Comparison of ENCODE assay signal across 14 cellular contexts in the genomic region with DNA sequence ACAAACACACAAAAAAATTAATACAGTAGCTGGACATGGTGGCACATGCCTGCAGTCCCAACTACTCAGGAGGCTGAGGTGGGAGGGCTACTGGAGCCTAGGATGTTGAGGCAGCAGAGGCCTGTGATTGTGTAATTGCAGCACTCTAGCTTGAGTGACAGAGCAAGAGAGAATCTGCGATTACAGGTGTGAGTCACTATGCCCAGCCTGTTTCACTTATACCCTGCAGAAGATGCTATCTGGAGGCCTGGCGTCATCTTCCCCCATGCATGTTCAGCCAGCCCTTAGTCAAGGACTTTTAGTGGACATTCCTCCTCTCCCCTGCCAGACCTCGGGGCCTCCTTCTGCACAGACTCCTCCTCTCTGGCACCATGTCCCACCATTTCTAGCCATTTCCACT.
DNase-seq lines count a peak whose midpoint lies in the region; ATAC-seq and TF ChIP-seq lines count a peak whose summit lies in the region.
"Had no signal": no experiment of that assay in that cellular context is flagged by ENCODE, and none has a peak within 500 bp of the region (broad histone marks: within the 10 kb centered on the region; RNA-seq: fewer than 3 reads in every experiment).

No MANE protein-coding gene starts in this region.

- CTCF ChIA-PET in RWPE1 (lab: Yijun Ruan, JAX) = interaction anchor here (0.6 to 0.9 kb wide), 2 partner anchors 11 to 389 kb away, joined by 3 read pairs; no protein-coding TSS in a partner anchor

- in situ Hi-C loops in ACHN (cut with HindIII; ENCODE audit: low pct_ligation_motif_present, low pct_unique_long_range_greater_than_20kb, low sequenced_read_pairs) = no loop called here

- H3K4me3 ChIP-seq in foreskin fibroblast (ENCODE audit: low read depth in 1 of 2, low read length in 2 of 2) = no peak overlapping the region
- H3K4me3 ChIP-seq: neural progenitor cell, tibial artery had no signal

- H3K27ac ChIP-seq in RWPE1 = peak overlapping the region; percentile 65
- H3K27ac ChIP-seq: neural progenitor cell, tibial artery had no signal

- POLR2A ChIA-PET in RWPE1 (lab: Yijun Ruan, JAX; ENCODE audit: low non-redundant PET) = no interaction called here

- DNase-seq in ACHN (peak; percentile 15), EL (peak; percentile 83), RWPE1 (ENCODE audit: low spot score) (peak; percentile 74), foreskin fibroblast (peak; percentile 62 to 75), NCI-H1436 treated with DMSO at 0.1 percent for 48 hours (lab: John Stamatoyannopoulos, UW) (no peak), RPMI8226 (no peak)
- DNase-seq: activated T-cell treated with anti-CD3 and anti-CD28 coated beads, Interleukin-2, amount 50 U/mL, for 4 hours; DMS153; NCI-H446 treated with DMSO at 0.1 percent for 48 hours; stimulated activated CD4-positive, alpha-beta T cell treated with anti-CD3 and anti-CD28 coated beads, Interleukin-4, amount 100 ng/mL, for 24 hours; tibial artery had no signal

- TF ChIP-seq CTCF in RWPE1 (conservative IDR thresholded peaks at IDR 0.05; ENCODE audit: low read depth) (no peak), foreskin fibroblast (IDR thresholded peaks at IDR 0.05; ENCODE audit: low read depth, low read length) (no peak)

- ATAC-seq in GM21529 (IDR thresholded peaks at IDR 0.05; ENCODE audit: unreplicated experiment) (no peak), GM21576 (IDR thresholded peaks at IDR 0.05; ENCODE audit: unreplicated experiment) (no peak)

Comparison
In these comparisons a context has a peak if more than half of its experiments do, and no peak if none do; other contexts are left out.
1. DNase-seq: peak in ACHN (single experiment), EL (single experiment), RWPE1 (single experiment) and foreskin fibroblast (2 of 2); none in NCI-H1436 treated with DMSO at 0.1 percent for 48 hours (single experiment) and RPMI8226 (single experiment).